ENCODE assay signal across 29 cellular contexts in genomic region chr2:146214394-146214929, GRCh38.
DNase-seq lines count a peak whose midpoint lies in the region; ATAC-seq and TF ChIP-seq lines count a peak whose summit lies in the region.
"Had no signal": no experiment of that assay in that cellular context is flagged by ENCODE, and none has a peak within 500 bp of the region (broad histone marks: within the 10 kb centered on the region; RNA-seq: fewer than 3 reads in every experiment).

No MANE protein-coding gene starts in this region.

- TF ChIP-seq CTCF in fibroblast of mammary gland (conservative IDR thresholded peaks at IDR 0.05; ENCODE audit: control insufficient read depth, insufficient read depth, low read depth, low read length) (no peak), right lobe of liver (IDR thresholded peaks at IDR 0.05) (no peak)

- DNase-seq in Caki2 (ENCODE audit: low read depth) (peak; percentile 72), NCI-H446 treated with DMSO at 0.1 percent for 48 hours (lab: John Stamatoyannopoulos, UW) (peak; percentile 84), fibroblast of mammary gland (ENCODE audit: low read depth) (peak; percentile 1), right lobe of liver (peak in 1 of 3 donors; percentile 45), NCI-H128 (lab: John Stamatoyannopoulos, UW; ENCODE audit: unreplicated experiment) (no peak), NCI-H2227 (lab: John Stamatoyannopoulos, UW; ENCODE audit: unreplicated experiment) (no peak)
- DNase-seq in activated CD4-positive, alpha-beta T cell treated with anti-CD3 and anti-CD28 coated beads, Interleukin-2, amount 50 U/mL, for 48 hours, result no peak
- DNase-seq: activated CD8-positive, alpha-beta memory T cell treated with anti-CD3 and anti-CD28 coated beads, Interleukin-2, amount 10 ng/mL, durations not matched to agents 7 days and 5 days; activated gamma-delta T cell; activated T-cell treated with anti-CD3 and anti-CD28 coated beads, Interleukin-2, amount 50 U/mL, for 4 hours; AML-193; CD8-positive, alpha-beta memory T cell; cerebellar nuclear complex; DMS79; HCEC 1CT; hippocampal formation; Karpas-422; left ventricle myocardium inferior; naive thymus-derived CD4-positive, alpha-beta T cell; NCI-H146; NCI-H82; sigmoid colon; SK-N-SH; stimulated activated CD4-positive, alpha-beta T cell treated with anti-CD3 and anti-CD28 coated beads, Interleukin-4, amount 100 ng/mL, for 24 hours; thyroid gland had no signal

- ATAC-seq in right lobe of liver (peak; percentile 83 to 92 (median 85)), HG02973 (IDR thresholded peaks at IDR 0.05; ENCODE audit: unreplicated experiment) (no peak)
- ATAC-seq: activated CD8-positive, alpha-beta memory T cell treated with anti-CD3 and anti-CD28 coated beads, Interleukin-2, amount 10 ng/mL, durations not matched to agents 7 days and 5 days; activated T-cell treated with anti-CD3 and anti-CD28 coated beads, Interleukin-2, amount 50 U/mL, for 4 hours; gastroesophageal sphincter; naive thymus-derived CD4-positive, alpha-beta T cell had no signal

- H3K4me3 ChIP-seq in fibroblast of mammary gland (ENCODE audit: control insufficient read depth, low read depth, low read length) (no peak overlapping the region), right lobe of liver (peak overlapping the region in 2 of 3 donors; percentile 24 to 46)
- H3K4me3 ChIP-seq: gastroesophageal sphincter, left ventricle myocardium inferior, prostate gland, sigmoid colon, thyroid gland, vagina had no signal

- no peaks in the 10 kb centered on the region for H3K36me3 ChIP-seq in right lobe of liver
- H3K36me3 ChIP-seq: gastroesophageal sphincter, left ventricle myocardium inferior, prostate gland, sigmoid colon, thyroid gland, vagina had no signal

- intact Hi-C loops in right lobe of liver (cut with DNase I), result no loop called here

- no peaks in the 10 kb centered on the region for H3K9me3 ChIP-seq in right lobe of liver
- H3K9me3 ChIP-seq: gastroesophageal sphincter, prostate gland, sigmoid colon, SK-N-SH, thyroid gland, vagina had no signal

- TF ChIP-seq POLR2A in right lobe of liver (IDR thresholded peaks at IDR 0.05), result no peak

- 11% methylated on average over 2 of the region's 2 CpGs for WGBS in right lobe of liver (ENCODE audit: insufficient coverage, low coverage, low lambda C conversion rate, missing lambda C conversion rate)

- H3K27me3 ChIP-seq in right lobe of liver, result no peaks in the 10 kb centered on the region
- H3K27me3 ChIP-seq: gastroesophageal sphincter, sigmoid colon, thyroid gland, vagina had no signal

- peaks cover 0 to 4% (median 0%) of the 10 kb centered on the region in 4 donors for H3K4me1 ChIP-seq in right lobe of liver
- H3K4me1 ChIP-seq: gastroesophageal sphincter, left ventricle myocardium inferior, prostate gland, sigmoid colon, thyroid gland, vagina had no signal

- H3K27ac ChIP-seq in right lobe of liver, result peak overlapping the region; percentile 56 to 76 (median 62)
- H3K27ac ChIP-seq: gastroesophageal sphincter, left ventricle myocardium inferior, prostate gland, sigmoid colon, thyroid gland, vagina had no signal

- in situ Hi-C loops in Caki2 (cut with HindIII; ENCODE audit: low pct_unique_long_range_greater_than_20kb, low sequenced_read_pairs), result no loop called here

Comparison
In these comparisons a context has a peak if more than half of its experiments do, and no peak if none do; other contexts are left out.
1. DNase-seq: peak in Caki2 (single experiment), NCI-H446 treated with DMSO at 0.1 percent for 48 hours (single experiment) and fibroblast of mammary gland (single experiment); none in NCI-H128 (single experiment), NCI-H2227 (single experiment) and activated CD4-positive, alpha-beta T cell treated with anti-CD3 and anti-CD28 coated beads, Interleukin-2, amount 50 U/mL, for 48 hours (0 of 2).